Comparison of ENCODE assay signal across 25 cellular contexts in genomic region chr6:166673309-166673708, GRCh38.
"Had no signal": no experiment of that assay in that cellular context is flagged by ENCODE, and none has a peak within 500 bp of the region (broad histone marks: within the 10 kb centered on the region; RNA-seq: fewer than 3 reads in every experiment).

No MANE protein-coding gene starts in this region.

- H3K9me3 ChIP-seq: esophagus muscularis mucosa, gastrocnemius medialis, left ventricle myocardium inferior, lower lobe of right lung, ovary, testis, upper lobe of right lung, vagina had no signal

- H3K4me2 ChIP-seq: smooth muscle cell had no signal

- H3K4me3 Mint-ChIP-seq: dendritic cell treated with granulocyte-macrophage colony-stimulating factor and Interleukin-4, amounts not matched to agents 40 ng/mL and 50 ng/mL, for 4 days; effector memory CD8-positive, alpha-beta T cell; memory B cell; mesothelial cell of epicardium; natural killer cell; neural crest cell; stimulated activated memory B cell treated with anti-CD40 and anti-IgM and Interleukin-4, amounts not matched to agents 10 μg/mL and 1 μg/mL and 100 μg/mL, for 72 hours; stimulated activated naive CD8-positive, alpha-beta T cell treated with anti-CD3 and anti-CD28 coated beads, Interleukin-15, Interleukin-2, amounts not matched to agents 100 ng/mL and 50 ng/mL, for 24 hours had no signal

- ATAC-seq: effector memory CD8-positive, alpha-beta T cell; gastrocnemius medialis; left cardiac atrium; lower lobe of right lung; natural killer cell; stimulated activated memory B cell treated with anti-CD40 and anti-IgM and Interleukin-4, amounts not matched to agents 10 μg/mL and 1 μg/mL and 100 μg/mL, for 72 hours had no signal

- H3K27ac ChIP-seq: epithelial cell of prostate, esophagus muscularis mucosa, gastrocnemius medialis, left ventricle myocardium inferior, lower lobe of right lung, ovary, testis, tibial nerve, upper lobe of right lung, vagina had no signal

- H3K36me3 Mint-ChIP-seq: memory B cell; mesothelial cell of epicardium; natural killer cell; stimulated activated memory B cell treated with anti-CD40 and anti-IgM and Interleukin-4, amounts not matched to agents 10 μg/mL and 1 μg/mL and 100 μg/mL, for 72 hours had no signal

- H3K4me1 ChIP-seq: testis, upper lobe of right lung had no signal

- H3K36me3 ChIP-seq: esophagus muscularis mucosa, gastrocnemius medialis, heart right ventricle, left ventricle myocardium inferior, lower lobe of right lung, ovary, tibial nerve, upper lobe of right lung, vagina had no signal

- DNase-seq: effector memory CD8-positive, alpha-beta T cell; gastrocnemius medialis; heart right ventricle; kidney; left cardiac atrium; left ventricle myocardium inferior; lower lobe of right lung; natural killer cell; nucleus accumbens; ovary; right cardiac atrium; stimulated activated CD4-positive, alpha-beta T cell treated with anti-CD3 and anti-CD28 coated beads, Interleukin-4, amount 100 ng/mL, for 1 hour; testis; upper lobe of right lung had no signal

- H3K4me3 ChIP-seq: esophagus muscularis mucosa, gastrocnemius medialis, lower lobe of right lung, ovary, smooth muscle cell, testis, tibial nerve, upper lobe of right lung, vagina had no signal

- H3K27me3 ChIP-seq: esophagus muscularis mucosa, gastrocnemius medialis, ovary, testis, upper lobe of right lung, vagina had no signal

- H3K9me3 Mint-ChIP-seq: dendritic cell treated with granulocyte-macrophage colony-stimulating factor and Interleukin-4, amounts not matched to agents 40 ng/mL and 50 ng/mL, for 4 days; effector memory CD8-positive, alpha-beta T cell; memory B cell; natural killer cell; stimulated activated memory B cell treated with anti-CD40 and anti-IgM and Interleukin-4, amounts not matched to agents 10 μg/mL and 1 μg/mL and 100 μg/mL, for 72 hours; stimulated activated naive CD8-positive, alpha-beta T cell treated with anti-CD3 and anti-CD28 coated beads, Interleukin-15, Interleukin-2, amounts not matched to agents 100 ng/mL and 50 ng/mL, for 24 hours had no signal

- H3K27ac Mint-ChIP-seq: dendritic cell treated with granulocyte-macrophage colony-stimulating factor and Interleukin-4, amounts not matched to agents 40 ng/mL and 50 ng/mL, for 4 days; effector memory CD8-positive, alpha-beta T cell; memory B cell; mesothelial cell of epicardium; natural killer cell; stimulated activated memory B cell treated with anti-CD40 and anti-IgM and Interleukin-4, amounts not matched to agents 10 μg/mL and 1 μg/mL and 100 μg/mL, for 72 hours; stimulated activated naive CD8-positive, alpha-beta T cell treated with anti-CD3 and anti-CD28 coated beads, Interleukin-15, Interleukin-2, amounts not matched to agents 100 ng/mL and 50 ng/mL, for 24 hours had no signal

- FAIRE-seq: kidney had no signal
